In genomic region chr10:5961405-5962100, GRCh38 we compare ENCODE assay signal across 1 cellular context.
TF ChIP-seq lines count a peak whose summit lies in the region.

No MANE protein-coding gene starts in this region.

TF ChIP-seq in K562, 482 proteins besides CTCF, POLR2A, EP300 and RAD21 (continued from another document):
- TF ChIP-seq ZNF766 (CRISPR knock-in tag; conservative IDR thresholded peaks at IDR 0.05), result no peak
TF ChIP-seq in K562: peak in this region for 1.
